Comparison of ENCODE assay signal across 9 cellular contexts in the genomic region with DNA sequence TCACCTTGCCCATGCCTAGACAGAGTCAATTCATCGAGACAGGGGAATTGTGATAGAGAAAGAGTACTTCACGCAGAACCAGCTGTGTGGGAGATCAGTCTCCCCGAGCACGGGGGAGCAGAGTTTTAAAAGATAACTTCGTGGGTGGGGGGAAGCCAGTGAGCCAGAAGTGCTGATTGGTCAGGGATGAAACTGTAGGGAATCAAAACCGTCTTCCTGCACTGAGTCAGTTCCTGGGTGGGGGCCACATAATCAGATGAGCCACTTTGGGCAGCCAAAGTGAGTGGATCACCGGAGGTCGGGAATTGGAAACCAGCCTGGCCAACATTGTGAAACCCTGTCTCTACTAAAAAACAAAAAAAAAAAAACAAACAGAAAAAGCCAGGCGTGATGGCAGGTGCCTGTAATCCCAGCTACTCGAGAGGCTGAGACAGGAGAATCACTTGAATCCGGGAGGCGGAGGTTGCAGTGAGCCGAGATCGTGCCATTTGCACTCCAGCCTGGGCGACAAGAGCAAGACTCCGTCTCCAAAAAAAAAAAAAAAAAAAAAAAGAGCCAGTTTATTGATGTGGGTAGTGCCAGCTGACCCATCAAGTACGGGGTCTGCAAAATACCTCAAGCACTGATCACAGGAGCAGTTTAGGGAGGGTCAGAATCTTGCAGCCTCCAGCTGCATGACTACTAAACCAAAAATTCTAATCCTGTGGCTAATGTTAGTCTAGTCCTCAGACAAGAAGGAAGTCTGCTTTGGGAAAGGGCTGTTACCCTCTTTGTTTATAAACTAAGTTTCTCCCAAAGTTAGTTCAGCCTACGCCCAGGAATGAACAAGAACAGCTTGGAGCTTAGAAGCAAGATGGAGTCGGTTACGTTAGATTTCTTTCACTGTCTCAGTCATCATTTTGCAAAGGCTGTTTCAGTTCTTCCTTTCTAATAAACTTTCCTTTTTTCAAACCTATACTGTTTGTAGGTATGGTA. TPM values are rescaled to one million over a fixed set of nuclear protein-coding genes. Genes with fewer than 3 reads are reported as not detected.
A peak's percentile ranks its signal among the peaks of the same experiment; 100 is the strongest.
DNase-seq lines count a peak whose midpoint lies in the region; ATAC-seq and TF ChIP-seq lines count a peak whose summit lies in the region.
"Had no signal": no experiment of that assay in that cellular context is flagged by ENCODE, and none has a peak within 500 bp of the region (broad histone marks: within the 10 kb centered on the region; RNA-seq: fewer than 3 reads in every experiment).

No MANE protein-coding gene starts in this region.

- intact Hi-C loops in tibial artery (cut with DNase I; ENCODE audit: low total_unique reads) = loop anchor here (10.0 kb wide), 1 partner anchor 108 kb away; the partner anchor contains the start of gene TRIM26

- H3K9ac ChIP-seq in DND-41 (ENCODE audit: low read depth, low read length) (no peak overlapping the region), OCI-LY3 (ENCODE audit: low read length) (no peak overlapping the region), neural cell (ENCODE audit: low read length) (no peak overlapping the region)

- no peaks in the 10 kb centered on the region for H3K9me2 ChIP-seq in neural cell (ENCODE audit: insufficient read depth, low read length)

- H3K27ac ChIP-seq in DND-41 (ENCODE audit: low read length) (no peak overlapping the region), OCI-LY3 (ENCODE audit: low read length) (no peak overlapping the region), neural cell (ENCODE audit: low read length) (no peak overlapping the region), tibial artery (no peak overlapping the region)

- H3F3A ChIP-seq in neural cell (ENCODE audit: insufficient read depth, low read length, poor library complexity, severe bottlenecking) = no peaks in the 10 kb centered on the region

- peak overlapping the region; percentile 80; the same call in 1 of the 2 replicates for H3K4me2 ChIP-seq in DND-41 (ENCODE audit: insufficient read depth, low read length)
- H3K4me2 ChIP-seq in OCI-LY3 (ENCODE audit: low read length) = peak overlapping the region; percentile 32
- H3K4me2 ChIP-seq in neural cell (ENCODE audit: low read length) = no peak overlapping the region

- H3K79me2 ChIP-seq in DND-41 (ENCODE audit: insufficient read depth, low read length) = peaks cover 87% of the 10 kb centered on the region
- H3K79me2 ChIP-seq in OCI-LY3 (ENCODE audit: low read length) = peaks cover 96% of the 10 kb centered on the region
- peaks cover 65% of the 10 kb centered on the region for H3K79me2 ChIP-seq in neural cell (replicated peaks; ENCODE audit: insufficient read depth, low read length)

- DNase-seq in DND-41 (no peak), astrocyte of the hippocampus (ENCODE audit: low read depth, low spot score) (peak; percentile 58), amygdala (lab: John Stamatoyannopoulos, UW) (no peak), NCI-H526 (lab: John Stamatoyannopoulos, UW) (no peak), tibial artery (no peak)
- DNase-seq: NCI-H1930 had no signal

- H3K4me3 ChIP-seq in DND-41 (ENCODE audit: low read depth in 1 of 2, low read length in 2 of 2) (no peak overlapping the region), OCI-LY3 (ENCODE audit: low read length) (no peak overlapping the region), neural cell (ENCODE audit: low read length) (peak overlapping the region; percentile 79), tibial artery (no peak overlapping the region)

- H3K27me3 ChIP-seq in DND-41 (ENCODE audit: insufficient read depth, low read length, poor library complexity) (no peaks in the 10 kb centered on the region), OCI-LY3 (ENCODE audit: low read depth, low read length) (no peaks in the 10 kb centered on the region), neural cell (ENCODE audit: insufficient read depth, low read depth, low read length) (no peaks in the 10 kb centered on the region), tibial artery (no peaks in the 10 kb centered on the region)

- ATAC-seq in DND-41 (ENCODE audit: insufficient read depth, low read depth) = no peak
- ATAC-seq in HG03159 (IDR thresholded peaks at IDR 0.05; ENCODE audit: unreplicated experiment) = no peak

- TF ChIP-seq RAD21 in neural cell (conservative IDR thresholded peaks at IDR 0.05) = no peak

- H3K36me3 ChIP-seq in DND-41 (ENCODE audit: insufficient read depth, low read length) = 0 out of 2 replicates have a peak, but pooled peaks cover 5% of the 10 kb centered on the region
- H3K36me3 ChIP-seq in OCI-LY3 (replicated peaks; ENCODE audit: low read depth, low read length) = peaks cover 9% of the 10 kb centered on the region
- H3K36me3 ChIP-seq in neural cell (ENCODE audit: insufficient read depth, low read length) = no peaks in the 10 kb centered on the region
- no peaks in the 10 kb centered on the region for H3K36me3 ChIP-seq in tibial artery

- H3K9me3 ChIP-seq in DND-41 (ENCODE audit: insufficient read depth, low read length, severe bottlenecking) = no peaks in the 10 kb centered on the region
- H3K9me3 ChIP-seq in OCI-LY3 (ENCODE audit: insufficient read depth, low read length) = no peaks in the 10 kb centered on the region
- H3K9me3 ChIP-seq in neural cell (ENCODE audit: low read length) = no peaks in the 10 kb centered on the region
- H3K9me3 ChIP-seq in tibial artery = no peaks in the 10 kb centered on the region

- H3K4me1 ChIP-seq in DND-41 (ENCODE audit: insufficient read depth, low read length) (peaks cover 46% of the 10 kb centered on the region), OCI-LY3 (ENCODE audit: low read length) (peaks cover 24% of the 10 kb centered on the region), tibial artery (peaks cover 0 to 24% (median 14%) of the 10 kb centered on the region in 4 donors)

- no peak overlapping the region for H2AFZ ChIP-seq in DND-41 (ENCODE audit: low read depth, low read length)
- H2AFZ ChIP-seq in OCI-LY3 (ENCODE audit: low read depth, low read length) = no peak overlapping the region
- H2AFZ ChIP-seq in neural cell (ENCODE audit: low read depth, low read length) = no peak overlapping the region

- TF ChIP-seq CTCF in DND-41 (IDR thresholded peaks at IDR 0.05; ENCODE audit: borderline replicate concordance, extremely low read depth, low read length, poor library complexity, severe bottlenecking) (no peak), OCI-LY3 (IDR thresholded peaks at IDR 0.05; ENCODE audit: low read depth, low read length) (no peak), neural cell (IDR thresholded peaks at IDR 0.05; ENCODE audit: poor library complexity, severe bottlenecking) (no peak), tibial artery (IDR thresholded peaks at IDR 0.05) (no peak)

- TF ChIP-seq EP300 in neural cell (conservative IDR thresholded peaks at IDR 0.05; ENCODE audit: poor library complexity, severe bottlenecking) = no peak

- peaks cover 59% of the 10 kb centered on the region; the same call in 1 of the 2 replicates for H4K20me1 ChIP-seq in DND-41 (ENCODE audit: insufficient read depth, low read length)
- H4K20me1 ChIP-seq in OCI-LY3 (ENCODE audit: insufficient read depth, low read length) = peaks cover 23% of the 10 kb centered on the region
- no peaks in the 10 kb centered on the region for H4K20me1 ChIP-seq in neural cell (ENCODE audit: insufficient read depth)

TF ChIP-seq in neural cell, 6 proteins besides CTCF, POLR2A, EP300 and RAD21:
- TF ChIP-seq MXI1 (conservative IDR thresholded peaks at IDR 0.05; ENCODE audit: poor library complexity, severe bottlenecking) (no peak), REST (IDR thresholded peaks at IDR 0.05; ENCODE audit: borderline replicate concordance) (no peak), SMC3 (conservative IDR thresholded peaks at IDR 0.05; ENCODE audit: poor library complexity) (no peak), POLR2AphosphoS5 (IDR thresholded peaks at IDR 0.05) (no peak), TAF1 (IDR thresholded peaks at IDR 0.05; ENCODE audit: low read depth) (no peak), EZH2 (IDR thresholded peaks at IDR 0.05; ENCODE audit: borderline replicate concordance, insufficient read depth, low read length, poor library complexity, severe bottlenecking) (no peak)

RNA-seq across cellular contexts. Expression of gene TRIM39, which starts 3.9 kb away (rescaled TPM):
- 9.2 and 14.0 TPM in 2 replicates for polyA plus RNA-seq in neural cell
- 13.4 and 16.1 TPM in 2 replicates for polyA minus RNA-seq in neural cell

RNA-seq across cellular contexts. Expression of gene RPP21, which starts 22.1 kb away (rescaled TPM):
- 109 and 116 TPM in 2 replicates for polyA plus RNA-seq in neural cell
- polyA minus RNA-seq in neural cell = 26.3 and 31.2 TPM in 2 replicates
